Comparison of ENCODE assay signal across 8 cellular contexts in genomic region chr6:27902335-27903314, GRCh38. TPM values are rescaled to one million over a fixed set of nuclear protein-coding genes. Genes with fewer than 3 reads are reported as not detected.
A peak's percentile ranks its signal among the peaks of the same experiment; 100 is the strongest.
DNase-seq lines count a peak whose midpoint lies in the region; ATAC-seq and TF ChIP-seq lines count a peak whose summit lies in the region.

No MANE protein-coding gene starts in this region.

- H2AFZ ChIP-seq in smooth muscle cell (ENCODE audit: low read depth), result peak overlapping the region; percentile 98

- WGBS in smooth muscle cell (ENCODE audit: low lambda C conversion rate), result under 1% methylated on average over 38 of the region's 38 CpGs

- TF ChIP-seq POLR2A in breast epithelium (IDR thresholded peaks at IDR 0.05), result no peak

- H3K9me3 ChIP-seq in WERI-Rb-1 (ENCODE audit: severe bottlenecking), result no peaks in the 10 kb centered on the region
- H3K9me3 ChIP-seq in breast epithelium, result no peaks in the 10 kb centered on the region
- no peaks in the 10 kb centered on the region for H3K9me3 ChIP-seq in smooth muscle cell (replicated peaks; ENCODE audit: low read depth)

- H3K27me3 ChIP-seq in WERI-Rb-1 (ENCODE audit: insufficient read depth, low read depth, severe bottlenecking) (no peaks in the 10 kb centered on the region), breast epithelium (peaks cover 0 to 3% of the 10 kb centered on the region in 2 donors), smooth muscle cell (ENCODE audit: low read depth) (no peaks in the 10 kb centered on the region)

- H3F3A ChIP-seq in smooth muscle cell (ENCODE audit: low read depth), result peaks cover 5% of the 10 kb centered on the region

- no peak overlapping the region for H3K27ac ChIP-seq in WERI-Rb-1
- peak overlapping the region; percentile 94 to 95 for H3K27ac ChIP-seq in breast epithelium
- H3K27ac ChIP-seq in smooth muscle cell (ENCODE audit: low read depth), result peak overlapping the region; percentile 91

- peak overlapping the region; percentile 91 to 95 (median 92) for H3K4me3 Mint-ChIP-seq in immature natural killer cell

- intact Hi-C loops in breast epithelium (cut with DNase I; ENCODE audit: low total_unique reads), result no loop called here

- H3K4me1 ChIP-seq in breast epithelium (no peaks in the 10 kb centered on the region), smooth muscle cell (ENCODE audit: low read depth) (no peaks in the 10 kb centered on the region)

- no peaks in the 10 kb centered on the region for H3K36me3 Mint-ChIP-seq in immature natural killer cell

- peak overlapping the region; percentile 98 for H3K4me2 ChIP-seq in smooth muscle cell

- peaks cover 0 to 5% (median 0%) of the 10 kb centered on the region in 6 donors for H3K9me3 Mint-ChIP-seq in immature natural killer cell

- no peaks in the 10 kb centered on the region for H4K20me1 ChIP-seq in smooth muscle cell (ENCODE audit: low read depth)

- no peak overlapping the region for H3K4me3 ChIP-seq in WERI-Rb-1 (ENCODE audit: low read depth, low read length)
- peak overlapping the region; percentile 41 to 75 (median 70) for H3K4me3 ChIP-seq in breast epithelium
- H3K4me3 ChIP-seq in smooth muscle cell, result peak overlapping the region; percentile 98

- DNase-seq in NK-92 treated with Interleukin-12 subunit alpha and Interleukin-12 subunit beta, amount 100 ng/mL, for 24 hours (lab: John Stamatoyannopoulos, UW), result peak; percentile 57
- DNase-seq in NK-92 (lab: John Stamatoyannopoulos, UW; ENCODE audit: unreplicated experiment) (no peak), NCI-H2107 (lab: John Stamatoyannopoulos, UW) (peak; percentile 41), WERI-Rb-1 (peak; percentile 35), breast epithelium (ENCODE audit: low spot score in 2 of 2) (peak; percentile 85 to 88), immature natural killer cell (peak; percentile 88 to 91 (median 89)), smooth muscle cell (lab: John Stamatoyannopoulos, UW; ENCODE audit: unreplicated experiment) (peak; percentile 72)

- peaks cover 12 to 26% of the 10 kb centered on the region in 2 donors for H3K4me1 Mint-ChIP-seq in immature natural killer cell

- peak overlapping the region; percentile 89 to 97 (median 94) for H3K27ac Mint-ChIP-seq in immature natural killer cell

- no peaks in the 10 kb centered on the region for H3K79me2 ChIP-seq in smooth muscle cell (ENCODE audit: low read depth)

- ATAC-seq in HG02981 (IDR thresholded peaks at IDR 0.05; ENCODE audit: unreplicated experiment), result peak; percentile 75

- H3K27me3 Mint-ChIP-seq in immature natural killer cell (ENCODE audit: low read depth in 3 of 3), result peaks cover 17 to 24% (median 19%) of the 10 kb centered on the region in 3 donors

- peaks cover 89% of the 10 kb centered on the region for H3K36me3 ChIP-seq in WERI-Rb-1
- H3K36me3 ChIP-seq in breast epithelium, result no peaks in the 10 kb centered on the region
- H3K36me3 ChIP-seq in smooth muscle cell (ENCODE audit: low read depth), result no peaks in the 10 kb centered on the region

- H3K9ac ChIP-seq in smooth muscle cell (ENCODE audit: low read depth), result peak overlapping the region; percentile 81

- TF ChIP-seq CTCF in WERI-Rb-1 (IDR thresholded peaks at IDR 0.05; ENCODE audit: low read depth, low read length) (no peak), breast epithelium (IDR thresholded peaks at IDR 0.05) (no peak), smooth muscle cell (IDR thresholded peaks at IDR 0.05; ENCODE audit: borderline replicate concordance, insufficient read depth, poor library complexity, severe bottlenecking) (no peak)

RNA-seq across cellular contexts. Expression of gene OR2B2, which starts 9.6 kb away (rescaled TPM):
- total RNA-seq in breast epithelium (not detected), smooth muscle cell (not detected in 2 replicates)
- polyA plus RNA-seq in immature natural killer cell (not detected), smooth muscle cell (not detected in 2 replicates)

RNA-seq across cellular contexts. Expression of gene OR2B6, which starts 54.4 kb away (rescaled TPM):
- total RNA-seq in breast epithelium, result not detected
- polyA plus RNA-seq in immature natural killer cell, result not detected
- not detected in 2 replicates for total RNA-seq in smooth muscle cell
- polyA plus RNA-seq in smooth muscle cell, result not detected in 2 replicates
